In the genomic region with DNA sequence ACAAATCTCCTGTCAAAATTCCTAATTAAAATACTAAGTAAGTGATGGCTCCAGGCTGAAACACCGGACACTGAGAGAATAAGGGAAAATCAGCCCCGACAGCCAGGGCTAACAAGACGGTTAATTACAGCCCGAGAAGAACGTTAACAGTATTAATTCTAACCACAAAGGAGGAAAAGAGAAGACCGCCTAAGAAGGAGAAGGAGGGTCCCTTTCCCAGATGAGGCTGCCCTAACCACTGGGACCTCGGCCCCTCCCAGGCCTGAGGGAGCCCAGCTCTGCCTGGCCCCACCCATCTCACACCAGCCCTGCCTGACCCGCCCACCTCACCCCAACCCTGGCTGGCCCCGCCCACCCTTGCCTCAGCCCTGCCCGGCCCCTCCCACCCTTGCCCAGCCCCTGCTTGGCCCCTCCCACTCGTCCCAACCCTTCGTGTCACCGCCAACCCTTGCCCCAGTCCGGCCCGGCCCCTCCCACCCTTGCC, we compare ENCODE assay signal across 8 cellular contexts. TPM values are rescaled to one million over a fixed set of nuclear protein-coding genes. Genes with fewer than 3 reads are reported as not detected.
A peak's percentile ranks its signal among the peaks of the same experiment; 100 is the strongest.
DNase-seq lines count a peak whose midpoint lies in the region; ATAC-seq and TF ChIP-seq lines count a peak whose summit lies in the region.

No MANE protein-coding gene starts in this region.

- H3K4me1 ChIP-seq in naive thymus-derived CD4-positive, alpha-beta T cell (ENCODE audit: control insufficient read depth in 2 of 2, insufficient read depth in 2 of 2, low read length in 2 of 2): peaks cover 29 to 63% of the 10 kb centered on the region in 2 donors

- peak; percentile 38 for ATAC-seq in HG02943 (IDR thresholded peaks at IDR 0.05; ENCODE audit: low read depth, unreplicated experiment)
- ATAC-seq in naive thymus-derived CD4-positive, alpha-beta T cell: peak; percentile 46
- no peak for ATAC-seq in GM21367 (IDR thresholded peaks at IDR 0.05; ENCODE audit: unreplicated experiment)

- H3K27me3 ChIP-seq in naive thymus-derived CD4-positive, alpha-beta T cell (ENCODE audit: control insufficient read depth in 2 of 2, insufficient read depth in 2 of 2, low read length in 2 of 2): no peaks in the 10 kb centered on the region

- POLR2A ChIA-PET in naive thymus-derived CD4-positive, alpha-beta T cell (lab: Charles Lee): interaction anchor here (1.4 kb wide), 1 partner anchor 27 kb away, joined by 3 read pairs; no protein-coding TSS in a partner anchor

- H3K4me3 Mint-ChIP-seq in naive thymus-derived CD4-positive, alpha-beta T cell: peak overlapping the region in 7 of 10 donors; percentile 31 to 85 (median 63)

- no peaks in the 10 kb centered on the region for H3K36me3 ChIP-seq in naive thymus-derived CD4-positive, alpha-beta T cell (ENCODE audit: control insufficient read depth in 2 of 3, insufficient read depth in 3 of 3, low read length in 3 of 3)

- peak overlapping the region; percentile 74 for H3K27ac ChIP-seq in C4-2B
- H3K27ac ChIP-seq in naive thymus-derived CD4-positive, alpha-beta T cell (ENCODE audit: low read depth, low read length): peak overlapping the region; percentile 98

- peak overlapping the region; percentile 93 to 100 (median 98) for H3K27ac Mint-ChIP-seq in naive thymus-derived CD4-positive, alpha-beta T cell

- TF ChIP-seq CTCF in C4-2B (conservative IDR thresholded peaks at IDR 0.05): no peak

- peaks cover 21 to 67% (median 44%) of the 10 kb centered on the region in 7 donors for H3K4me1 Mint-ChIP-seq in naive thymus-derived CD4-positive, alpha-beta T cell

- H3K36me3 Mint-ChIP-seq in naive thymus-derived CD4-positive, alpha-beta T cell: no peaks in the 10 kb centered on the region

- H3K27me3 Mint-ChIP-seq in naive thymus-derived CD4-positive, alpha-beta T cell: no peaks in the 10 kb centered on the region

- CTCF ChIA-PET in naive thymus-derived CD4-positive, alpha-beta T cell (lab: Charles Lee): interaction anchor here (0.5 to 1.8 kb wide), 3 partner anchors 37 to 540 kb away, joined by 3 to 6 read pairs (median 5); no protein-coding TSS in a partner anchor

- no peaks in the 10 kb centered on the region for H3K9me3 Mint-ChIP-seq in naive thymus-derived CD4-positive, alpha-beta T cell

- H3K9me3 ChIP-seq in naive thymus-derived CD4-positive, alpha-beta T cell (ENCODE audit: control insufficient read depth in 2 of 3, low read length in 3 of 3): no peaks in the 10 kb centered on the region

- H3K4me3 ChIP-seq in naive thymus-derived CD4-positive, alpha-beta T cell (ENCODE audit: low read length): no peak overlapping the region

- DNase-seq in T-helper 1 cell (peak; percentile 23 to 89 (median 53)), cerebellar cortex (ENCODE audit: low spot score) (peak; percentile 56), NCI-H1092 (lab: John Stamatoyannopoulos, UW) (no peak), cerebellar nuclear complex (lab: John Stamatoyannopoulos, UW) (no peak)
- peak in 3 of 9 donors; percentile 45 to 60 (median 45) for DNase-seq in naive thymus-derived CD4-positive, alpha-beta T cell

- intact Hi-C loops in naive thymus-derived CD4-positive, alpha-beta T cell (cut with micrococcal nuclease): loop anchor here (1.0 to 5.0 kb wide), 4 partner anchors 262 to 546 kb away; a partner anchor contains a TSS

RNA-seq across cellular contexts. Expression of a gene that starts 51.3 kb away (rescaled TPM):
- total RNA-seq in naive thymus-derived CD4-positive, alpha-beta T cell: 10 to 100 TPM in 4 of 5 experiments, 1 to 10 TPM in 1; 9.1 to 22.2 (median 12.1) TPM
- polyA plus RNA-seq in naive thymus-derived CD4-positive, alpha-beta T cell: 1 to 10 TPM; 1.5 to 3.6 TPM

Comparison
In these comparisons a context has a peak if more than half of its experiments do, and no peak if none do; other contexts are left out.
1. DNase-seq: peak in T-helper 1 cell (5 of 5) and cerebellar cortex (single experiment); none in NCI-H1092 (single experiment) and cerebellar nuclear complex (0 of 2).